In genomic region chr20:4898282-4898681, GRCh38 we compare ENCODE assay signal across 9 cellular contexts.
A peak's percentile ranks its signal among the peaks of the same experiment; 100 is the strongest.
DNase-seq lines count a peak whose midpoint lies in the region; ATAC-seq and TF ChIP-seq lines count a peak whose summit lies in the region.
"Had no signal": no experiment of that assay in that cellular context is flagged by ENCODE, and none has a peak within 500 bp of the region (broad histone marks: within the 10 kb centered on the region; RNA-seq: fewer than 3 reads in every experiment).

No MANE protein-coding gene starts in this region.

- TF ChIP-seq RAD21 in Ishikawa (IDR thresholded peaks at IDR 0.05; ENCODE audit: low read depth) = no peak

- H3K9me3 ChIP-seq in AG04450 (ENCODE audit: control insufficient read depth, insufficient read depth, low read length) = no peaks in the 10 kb centered on the region
- H3K9me3 ChIP-seq: spleen had no signal

- no peaks in the 10 kb centered on the region for H3K27me3 ChIP-seq in AG04450 (ENCODE audit: control insufficient read depth, insufficient read depth, low read length)
- H3K27me3 ChIP-seq in dorsolateral prefrontal cortex = no peaks in the 10 kb centered on the region
- H3K27me3 ChIP-seq: spleen had no signal

- CTCF ChIA-PET in AG04450 (lab: Charles Lee) (interaction anchor here (0.6 to 1.0 kb wide), 3 partner anchors 11 to 59 kb away, joined by 3 read pairs; no protein-coding TSS in a partner anchor), T-cell (lab: Charles Lee) (no interaction called here)

- peaks cover 38% of the 10 kb centered on the region for H3K4me1 Mint-ChIP-seq in memory B cell
- peaks cover 8 to 14% (median 12%) of the 10 kb centered on the region in 4 donors for H3K4me1 Mint-ChIP-seq in naive thymus-derived CD8-positive, alpha-beta T cell
- H3K4me1 Mint-ChIP-seq in stimulated activated naive CD8-positive, alpha-beta T cell treated with anti-CD3 and anti-CD28 coated beads, Interleukin-15, amount 100 ng/mL, for 72 hours = peaks cover 11% of the 10 kb centered on the region
- peaks cover 0 to 6% (median 5%) of the 10 kb centered on the region in 3 donors for H3K4me1 Mint-ChIP-seq in T-cell

- TF ChIP-seq CTCF in AG04450 (IDR thresholded peaks at IDR 0.05; ENCODE audit: low read depth, low read length) = no peak
- no peak for TF ChIP-seq CTCF in dorsolateral prefrontal cortex (IDR thresholded peaks at IDR 0.05 in 54 of 56, conservative IDR thresholded peaks at IDR 0.05 in 2 of 56; ENCODE audit: low read depth in 1 of 56, partially characterized antibody in 56 of 56)

- peak; percentile 43 for DNase-seq in AG04450 (ENCODE audit: low read depth, low spot score)
- DNase-seq in dorsolateral prefrontal cortex = peak in 1 of 10 donors; percentile 45
- no peak for DNase-seq in memory B cell (ENCODE audit: low spot score in 2 of 2)
- DNase-seq in naive thymus-derived CD8-positive, alpha-beta T cell = no peak
- DNase-seq in stimulated activated naive CD8-positive, alpha-beta T cell treated with anti-CD3 and anti-CD28 coated beads, Interleukin-15, amount 100 ng/mL, for 72 hours = no peak
- no peak for DNase-seq in T-cell
- DNase-seq in OCI-M1 (lab: John Stamatoyannopoulos, UW) = no peak
- DNase-seq: spleen had no signal

- H3K4me3 ChIP-seq in AG04450 (ENCODE audit: low read depth, low read length) = no peak overlapping the region
- H3K4me3 ChIP-seq in dorsolateral prefrontal cortex = no peak overlapping the region
- H3K4me3 ChIP-seq: spleen had no signal

- intact Hi-C loops in dorsolateral prefrontal cortex (cut with DNase I) = no loop called here

- H3K4me3 Mint-ChIP-seq in memory B cell (no peak overlapping the region), T-cell (no peak overlapping the region)
- H3K4me3 Mint-ChIP-seq in naive thymus-derived CD8-positive, alpha-beta T cell = no peak overlapping the region
- H3K4me3 Mint-ChIP-seq in stimulated activated naive CD8-positive, alpha-beta T cell treated with anti-CD3 and anti-CD28 coated beads, Interleukin-15, amount 100 ng/mL, for 72 hours = no peak overlapping the region

- peaks cover 33% of the 10 kb centered on the region for H3K36me3 Mint-ChIP-seq in memory B cell
- peaks cover 7 to 68% (median 16%) of the 10 kb centered on the region in 3 donors for H3K36me3 Mint-ChIP-seq in naive thymus-derived CD8-positive, alpha-beta T cell
- H3K36me3 Mint-ChIP-seq in T-cell = peaks cover 51% of the 10 kb centered on the region

- H3K9me3 Mint-ChIP-seq in memory B cell (no peaks in the 10 kb centered on the region), T-cell (no peaks in the 10 kb centered on the region)
- no peaks in the 10 kb centered on the region for H3K9me3 Mint-ChIP-seq in naive thymus-derived CD8-positive, alpha-beta T cell
- H3K9me3 Mint-ChIP-seq in stimulated activated naive CD8-positive, alpha-beta T cell treated with anti-CD3 and anti-CD28 coated beads, Interleukin-15, amount 100 ng/mL, for 72 hours = no peaks in the 10 kb centered on the region

- H3K27me3 Mint-ChIP-seq in memory B cell (no peaks in the 10 kb centered on the region), T-cell (no peaks in the 10 kb centered on the region)
- H3K27me3 Mint-ChIP-seq in naive thymus-derived CD8-positive, alpha-beta T cell = no peaks in the 10 kb centered on the region
- no peaks in the 10 kb centered on the region for H3K27me3 Mint-ChIP-seq in stimulated activated naive CD8-positive, alpha-beta T cell treated with anti-CD3 and anti-CD28 coated beads, Interleukin-15, amount 100 ng/mL, for 72 hours

- peak overlapping the region; percentile 15 for H3K27ac Mint-ChIP-seq in memory B cell
- peak overlapping the region in 2 of 10 donors; percentile 9 to 89 for H3K27ac Mint-ChIP-seq in naive thymus-derived CD8-positive, alpha-beta T cell
- peak overlapping the region in 1 of 2 donors; percentile 24 for H3K27ac Mint-ChIP-seq in stimulated activated naive CD8-positive, alpha-beta T cell treated with anti-CD3 and anti-CD28 coated beads, Interleukin-15, amount 100 ng/mL, for 72 hours
- H3K27ac Mint-ChIP-seq in T-cell = no peak overlapping the region

- no peak for TF ChIP-seq EP300 in Ishikawa (IDR thresholded peaks at IDR 0.05; ENCODE audit: borderline replicate concordance)

- POLR2A ChIA-PET in AG04450 (lab: Yijun Ruan, JAX) (interaction anchor here (0.5 to 1.2 kb wide), 2 partner anchors 29 to 44 kb away, joined by 3 to 4 read pairs; no protein-coding TSS in a partner anchor), T-cell (lab: Charles Lee) (no interaction called here)
- POLR2A ChIA-PET in naive thymus-derived CD8-positive, alpha-beta T cell (lab: Charles Lee) = interaction anchor here (0.5 kb wide), 1 partner anchor 213 kb away, joined by 3 read pairs; no protein-coding TSS in a partner anchor

- ATAC-seq in memory B cell (ENCODE audit: low read depth) (no peak), T-cell (replicated peaks in 1 of 4) (no peak)
- no peak for ATAC-seq in naive thymus-derived CD8-positive, alpha-beta T cell
- ATAC-seq in stimulated activated naive CD8-positive, alpha-beta T cell treated with anti-CD3 and anti-CD28 coated beads, Interleukin-15, amount 100 ng/mL, for 72 hours = no peak

- H3K27ac ChIP-seq in AG04450 (ENCODE audit: low read depth, low read length) (peak overlapping the region; percentile 47), dorsolateral prefrontal cortex (peak overlapping the region in 52 of 59 donors; percentile 2 to 93 (median 64))

TF ChIP-seq in Ishikawa, 13 proteins besides CTCF, POLR2A, EP300 and RAD21:
- TF ChIP-seq MAX (IDR thresholded peaks at IDR 0.05) = peak; percentile 37; the same call in 1 of the 2 replicates
- TF ChIP-seq NFIC (IDR thresholded peaks at IDR 0.05) = no peak
TF ChIP-seq in Ishikawa: peak in this region for 1.

Comparison
In these comparisons a context has a peak if more than half of its experiments do, and no peak if none do; other contexts are left out.
1. POLR2A ChIA-PET loops: an anchor here in AG04450 (0.5 to 1.2 kb wide) and naive thymus-derived CD8-positive, alpha-beta T cell (0.5 kb wide); none called in T-cell.